9 cellular contexts compared by ENCODE assay signal in genomic region chr17:28946239-28946638, GRCh38. TPM values are rescaled to one million over a fixed set of nuclear protein-coding genes. Genes with fewer than 3 reads are reported as not detected.
A peak's percentile ranks its signal among the peaks of the same experiment; 100 is the strongest.
DNase-seq lines count a peak whose midpoint lies in the region; ATAC-seq and TF ChIP-seq lines count a peak whose summit lies in the region.
"Had no signal": no experiment of that assay in that cellular context is flagged by ENCODE, and none has a peak within 500 bp of the region (broad histone marks: within the 10 kb centered on the region; RNA-seq: fewer than 3 reads in every experiment).

No MANE protein-coding gene starts in this region.

- intact Hi-C loops in activated CD4-positive, alpha-beta memory T cell treated with anti-CD3 and anti-CD28 coated beads for 36 hours (cut with micrococcal nuclease), result loop anchor here (1.0 to 2.0 kb wide), 3 partner anchors 20 to 219 kb away; no protein-coding TSS in a partner anchor

- H3K27me3 ChIP-seq in SK-N-SH (ENCODE audit: insufficient read depth), result no peaks in the 10 kb centered on the region

- H3F3A ChIP-seq in SK-N-SH (replicated peaks; ENCODE audit: insufficient read depth), result peaks cover 45% of the 10 kb centered on the region

- no peaks in the 10 kb centered on the region for H3K9me2 ChIP-seq in SK-N-SH

- H3K36me3 ChIP-seq in SK-N-SH (replicated peaks in 1 of 2; ENCODE audit: control insufficient read depth in 1 of 2, insufficient read depth in 2 of 2, low read length in 1 of 2), result peaks cover 20 to 25% of the 10 kb centered on the region in 2 experiments

- peak in 1 of 2 experiments; percentile 55; a peak in 1 of 4 replicates for TF ChIP-seq EP300 in SK-N-SH (IDR thresholded peaks at IDR 0.05; ENCODE audit: borderline replicate concordance in 1 of 2, low read depth in 1 of 2, low read length in 1 of 2)

- no peak overlapping the region for H3K4me3 ChIP-seq in SK-N-SH (ENCODE audit: low read depth in 2 of 2, low read length in 1 of 2)
- H3K4me3 ChIP-seq in fibroblast of the aortic adventitia (ENCODE audit: low read depth, low read length), result peak overlapping the region; percentile 5
- H3K4me3 ChIP-seq: A549 had no signal

- H3K27ac ChIP-seq in SK-N-SH (ENCODE audit: low read depth in 2 of 2, low read length in 1 of 2), result peak overlapping the region in 1 of 2 experiments; percentile 99; a peak in 2 of 4 replicates
- H3K27ac ChIP-seq: A549 had no signal

- H3K36me3 Mint-ChIP-seq in activated CD4-positive, alpha-beta memory T cell treated with anti-CD3 and anti-CD28 coated beads for 36 hours, result peaks cover 50% of the 10 kb centered on the region
- H3K36me3 Mint-ChIP-seq in stimulated activated naive B cell treated with anti-CD40 and anti-IgM and Interleukin-4, amounts not matched to agents 10 μg/mL and 1 μg/mL and 100 μg/mL, for 72 hours, result peaks cover 41 to 64% of the 10 kb centered on the region in 2 donors

- no peak overlapping the region for H2AFZ ChIP-seq in SK-N-SH (ENCODE audit: low read depth)

- no peaks in the 10 kb centered on the region for H3K9me3 Mint-ChIP-seq in activated CD4-positive, alpha-beta memory T cell treated with anti-CD3 and anti-CD28 coated beads for 36 hours
- H3K9me3 Mint-ChIP-seq in stimulated activated naive B cell treated with anti-CD40 and anti-IgM and Interleukin-4, amounts not matched to agents 10 μg/mL and 1 μg/mL and 100 μg/mL, for 72 hours, result no peaks in the 10 kb centered on the region

- CTCF ChIA-PET in SK-N-SH (lab: Yijun Ruan, JAX), result interaction anchor here (0.6 to 2.2 kb wide), 5 partner anchors 9 to 220 kb away, joined by 3 to 8 read pairs (median 3); partner anchors contain the start of gene FLOT2
- CTCF ChIA-PET in activated CD4-positive, alpha-beta memory T cell treated with anti-CD3 and anti-CD28 coated beads for 36 hours (lab: Charles Lee), result interaction anchor here (0.7 to 4.3 kb wide), 9 partner anchors 11 to 219 kb away, joined by 3 to 27 read pairs (median 3); partner anchors contain the start of genes DHRS13, NEK8 and TLCD1

- peak overlapping the region; percentile 87 for H3K4me2 ChIP-seq in SK-N-SH
- H3K4me2 ChIP-seq: A549 had no signal

- H3K9ac ChIP-seq in SK-N-SH, result peak overlapping the region; percentile 90

- POLR2A ChIA-PET in SK-N-SH (lab: Yijun Ruan, JAX), result no interaction called here
- POLR2A ChIA-PET in activated CD4-positive, alpha-beta memory T cell treated with anti-CD3 and anti-CD28 coated beads for 36 hours (lab: Charles Lee), result interaction anchor here (0.6 to 1.2 kb wide), 5 partner anchors 8 to 219 kb away, joined by 3 to 5 read pairs (median 3); no protein-coding TSS in a partner anchor

- H3K9me3 ChIP-seq in SK-N-SH, result no peaks in the 10 kb centered on the region
- H3K9me3 ChIP-seq: A549 had no signal

- H3K4me1 Mint-ChIP-seq in activated CD4-positive, alpha-beta memory T cell treated with anti-CD3 and anti-CD28 coated beads for 36 hours (ENCODE audit: low read depth), result peaks cover 68% of the 10 kb centered on the region
- H3K4me1 Mint-ChIP-seq in stimulated activated naive B cell treated with anti-CD40 and anti-IgM and Interleukin-4, amounts not matched to agents 10 μg/mL and 1 μg/mL and 100 μg/mL, for 72 hours, result peaks cover 31 to 64% of the 10 kb centered on the region in 2 donors

- H4K20me1 ChIP-seq in SK-N-SH (ENCODE audit: insufficient read depth), result peaks cover 28% of the 10 kb centered on the region

- no peak for TF ChIP-seq RAD21 in SK-N-SH (IDR thresholded peaks at IDR 0.05; ENCODE audit: low read length)

- 46% methylated on average over 4 of the region's 4 CpGs for WGBS in SK-N-SH (ENCODE audit: low lambda C conversion rate)

- TF ChIP-seq CTCF in SK-N-SH (IDR thresholded peaks at IDR 0.05) (no peak), fibroblast of the aortic adventitia (IDR thresholded peaks at IDR 0.05; ENCODE audit: insufficient read depth, low read length) (no peak)

- H3K79me2 ChIP-seq in SK-N-SH (ENCODE audit: insufficient read depth), result peaks cover 94% of the 10 kb centered on the region

- H3K27me3 Mint-ChIP-seq in activated CD4-positive, alpha-beta memory T cell treated with anti-CD3 and anti-CD28 coated beads for 36 hours, result no peaks in the 10 kb centered on the region
- H3K27me3 Mint-ChIP-seq in stimulated activated naive B cell treated with anti-CD40 and anti-IgM and Interleukin-4, amounts not matched to agents 10 μg/mL and 1 μg/mL and 100 μg/mL, for 72 hours, result no peaks in the 10 kb centered on the region

- peak overlapping the region; percentile 36 for H3K4me3 Mint-ChIP-seq in activated CD4-positive, alpha-beta memory T cell treated with anti-CD3 and anti-CD28 coated beads for 36 hours
- no peak overlapping the region for H3K4me3 Mint-ChIP-seq in stimulated activated naive B cell treated with anti-CD40 and anti-IgM and Interleukin-4, amounts not matched to agents 10 μg/mL and 1 μg/mL and 100 μg/mL, for 72 hours

- peaks cover 12 to 20% of the 10 kb centered on the region in 2 experiments; a peak in 3 of 4 replicates for H3K4me1 ChIP-seq in SK-N-SH (ENCODE audit: control insufficient read depth in 1 of 2, insufficient read depth in 2 of 2, low read depth in 1 of 2, low read length in 1 of 2)

- no peak for ATAC-seq in SK-N-SH treated with all-trans-retinoic acid at 6 μM for 48 hours
- no peak for ATAC-seq in stimulated activated naive B cell treated with anti-CD40 and anti-IgM and Interleukin-4, amounts not matched to agents 10 μg/mL and 1 μg/mL and 100 μg/mL, for 72 hours (replicated peaks)
- ATAC-seq: A549 had no signal

- H3K27ac Mint-ChIP-seq in activated CD4-positive, alpha-beta memory T cell treated with anti-CD3 and anti-CD28 coated beads for 36 hours, result peak overlapping the region; percentile 68
- H3K27ac Mint-ChIP-seq in stimulated activated naive B cell treated with anti-CD40 and anti-IgM and Interleukin-4, amounts not matched to agents 10 μg/mL and 1 μg/mL and 100 μg/mL, for 72 hours, result peak overlapping the region; percentile 42

- no peak for DNase-seq in SK-N-SH
- DNase-seq in activated CD4-positive, alpha-beta memory T cell treated with anti-CD3 and anti-CD28 coated beads for 36 hours, result no peak
- DNase-seq in fibroblast of the aortic adventitia (ENCODE audit: low read depth), result peak; percentile 85
- DNase-seq in stimulated activated naive B cell treated with anti-CD40 and anti-IgM and Interleukin-4, amounts not matched to agents 10 μg/mL and 1 μg/mL and 100 μg/mL, for 72 hours, result no peak
- no peak for DNase-seq in mucosa of gallbladder (ENCODE audit: low spot score)
- no peak for DNase-seq in MV-4-11 (lab: John Stamatoyannopoulos, UW)
- DNase-seq in effector CD4-positive, alpha-beta T cell, result no peak

TF ChIP-seq in SK-N-SH, 30 proteins besides CTCF, POLR2A, EP300 and RAD21 (continues in another document):
- no peak for TF ChIP-seq JUND (IDR thresholded peaks at IDR 0.05)
- TF ChIP-seq NRF1 (IDR thresholded peaks at IDR 0.05; ENCODE audit: low read depth, low read length), result no peak
- no peak for TF ChIP-seq FOXJ3 (CRISPR knock-in tag; IDR thresholded peaks at IDR 0.05)
- TF ChIP-seq ELF1 (IDR thresholded peaks at IDR 0.05), result no peak
- no peak for TF ChIP-seq EZH2phosphoT487 (IDR thresholded peaks at IDR 0.05; ENCODE audit: borderline replicate concordance, low read depth)

TF ChIP-seq in SK-N-SH treated with all-trans-retinoic acid at 6 μM for 48 hours, 23 proteins besides CTCF, POLR2A, EP300 and RAD21 (continues in another document):
- TF ChIP-seq SNAI2 (CRISPR knock-in tag; IDR thresholded peaks at IDR 0.05) (no peak), ESRRG (CRISPR knock-in tag; IDR thresholded peaks at IDR 0.05) (no peak), RARB (CRISPR knock-in tag; IDR thresholded peaks at IDR 0.05) (no peak), ZNF565 (CRISPR knock-in tag; conservative IDR thresholded peaks at IDR 0.05; ENCODE audit: low read depth) (no peak), ZNF8 (CRISPR knock-in tag; IDR thresholded peaks at IDR 0.05) (no peak), ISL1 (CRISPR knock-in tag; IDR thresholded peaks at IDR 0.05) (no peak), TCF4 (CRISPR knock-in tag; IDR thresholded peaks at IDR 0.05; ENCODE audit: borderline replicate concordance) (no peak), ZC3H10 (CRISPR knock-in tag; IDR thresholded peaks at IDR 0.05) (no peak)

RNA-seq across cellular contexts. Expression of gene PHF12, which starts 5.1 kb away (rescaled TPM):
- polyA plus RNA-seq in SK-N-SH (2012; rRNA removed), result 17.8 and 24.0 TPM in 2 replicates
- 12.2 and 17.3 TPM in 2 replicates for polyA plus RNA-seq in SK-N-SH (2012; cell fraction: cytosol; rRNA removed)
- polyA plus RNA-seq in SK-N-SH (2012; cell fraction: nucleus; rRNA removed), result 53.0 and 68.5 TPM in 2 replicates
- 10 to 100 TPM; 44.0 to 44.8 TPM for total RNA-seq in activated CD4-positive, alpha-beta memory T cell treated with anti-CD3 and anti-CD28 coated beads for 36 hours
- total RNA-seq in fibroblast of the aortic adventitia (ENCODE audit: low replicate concordance) (25.7 and 58.1 TPM in 2 replicates), mucosa of gallbladder (44.5 TPM)

RNA-seq across cellular contexts. Expression of gene DHRS13, which starts 43.4 kb away (rescaled TPM):
- polyA plus RNA-seq in SK-N-SH (2012; rRNA removed), result 7.4 and 7.6 TPM in 2 replicates
- polyA plus RNA-seq in SK-N-SH (2012; cell fraction: cytosol; rRNA removed), result 6.3 and 7.5 TPM in 2 replicates
- polyA plus RNA-seq in SK-N-SH (2012; cell fraction: nucleus; rRNA removed), result 5.2 and 7.9 TPM in 2 replicates
- total RNA-seq in activated CD4-positive, alpha-beta memory T cell treated with anti-CD3 and anti-CD28 coated beads for 36 hours, result 10 to 100 TPM; 18.0 to 20.6 TPM
- total RNA-seq in fibroblast of the aortic adventitia (ENCODE audit: low replicate concordance) (5.6 and 8.3 TPM in 2 replicates), mucosa of gallbladder (10.9 TPM)

RNA-seq across cellular contexts. Expression of gene FLOT2, which starts 48.7 kb away (rescaled TPM):
- 89.8 and 105 TPM in 2 replicates for polyA plus RNA-seq in SK-N-SH (2012; rRNA removed)
- 71.5 and 96.6 TPM in 2 replicates for polyA plus RNA-seq in SK-N-SH (2012; cell fraction: cytosol; rRNA removed)
- polyA plus RNA-seq in SK-N-SH (2012; cell fraction: nucleus; rRNA removed), result 73.5 and 91.2 TPM in 2 replicates
- 100 to 1,000 TPM; 110 to 118 TPM for total RNA-seq in activated CD4-positive, alpha-beta memory T cell treated with anti-CD3 and anti-CD28 coated beads for 36 hours
- total RNA-seq in fibroblast of the aortic adventitia (ENCODE audit: low replicate concordance), result 13.0 and 39.9 TPM in 2 replicates
- 113 TPM for total RNA-seq in mucosa of gallbladder

RNA-seq across cellular contexts. Expression of gene SEZ6, which starts 59.6 kb away (rescaled TPM):
- polyA plus RNA-seq in SK-N-SH (2012; rRNA removed), result 0.12 and 0.37 TPM in 2 replicates
- 0.19 and 0.43 TPM in 2 replicates for polyA plus RNA-seq in SK-N-SH (2012; cell fraction: cytosol; rRNA removed)
- 0.34 and 0.36 TPM in 2 replicates for polyA plus RNA-seq in SK-N-SH (2012; cell fraction: nucleus; rRNA removed)
- total RNA-seq in activated CD4-positive, alpha-beta memory T cell treated with anti-CD3 and anti-CD28 coated beads for 36 hours, result not detected
- total RNA-seq in fibroblast of the aortic adventitia (ENCODE audit: low replicate concordance) (not detected in 2 replicates), mucosa of gallbladder (not detected)
- polyA plus RNA-seq: A549 had no signal
